In genomic region chr5:108472237-108472636, GRCh38 we compare ENCODE assay signal across 23 cellular contexts.
DNase-seq lines count a peak whose midpoint lies in the region; ATAC-seq lines count a peak whose summit lies in the region.
"Had no signal": no experiment of that assay in that cellular context is flagged by ENCODE, and none has a peak within 500 bp of the region (broad histone marks: within the 10 kb centered on the region; RNA-seq: fewer than 3 reads in every experiment).

No MANE protein-coding gene starts in this region.

- H3K4me3 Mint-ChIP-seq in activated CD4-positive, alpha-beta T cell treated with anti-CD3 and anti-CD28 coated beads, Interleukin-2, amount 10 ng/mL, durations not matched to agents 24 days and 14 days, result no peak overlapping the region
- no peak overlapping the region for H3K4me3 Mint-ChIP-seq in T-helper 2 cell treated with Interferon-gamma antibody and Interleukin-4, amounts not matched to agents 5 μg/mL and 100 μg/mL, for 36 hours
- H3K4me3 Mint-ChIP-seq: activated CD8-positive, alpha-beta memory T cell treated with anti-CD3 and anti-CD28 coated beads, Interleukin-2, amount 10 ng/mL, durations not matched to agents 7 days and 5 days; activated naive CD8-positive, alpha-beta T cell treated with anti-CD3 and anti-CD28 coated beads, Interleukin-2, amount 50 U/mL, for 24 hours; activated T-cell treated with anti-CD3 and anti-CD28 coated beads, Interleukin-2, amount 50 U/mL, for 72 hours had no signal

- peaks cover 3% of the 10 kb centered on the region for H3K27me3 Mint-ChIP-seq in activated CD4-positive, alpha-beta T cell treated with anti-CD3 and anti-CD28 coated beads, Interleukin-2, amount 10 ng/mL, durations not matched to agents 24 days and 14 days
- H3K27me3 Mint-ChIP-seq in T-helper 2 cell treated with Interferon-gamma antibody and Interleukin-4, amounts not matched to agents 5 μg/mL and 100 μg/mL, for 36 hours (ENCODE audit: low read depth), result no peaks in the 10 kb centered on the region

- no peaks in the 10 kb centered on the region for H3K9me3 Mint-ChIP-seq in activated CD4-positive, alpha-beta T cell treated with anti-CD3 and anti-CD28 coated beads, Interleukin-2, amount 10 ng/mL, durations not matched to agents 24 days and 14 days
- H3K9me3 Mint-ChIP-seq in T-helper 2 cell treated with Interferon-gamma antibody and Interleukin-4, amounts not matched to agents 5 μg/mL and 100 μg/mL, for 36 hours, result no peaks in the 10 kb centered on the region

- H3K27ac Mint-ChIP-seq in activated CD4-positive, alpha-beta T cell treated with anti-CD3 and anti-CD28 coated beads, Interleukin-2, amount 10 ng/mL, durations not matched to agents 24 days and 14 days, result no peak overlapping the region
- H3K27ac Mint-ChIP-seq in T-helper 2 cell treated with Interferon-gamma antibody and Interleukin-4, amounts not matched to agents 5 μg/mL and 100 μg/mL, for 36 hours, result no peak overlapping the region
- H3K27ac Mint-ChIP-seq: activated CD8-positive, alpha-beta memory T cell treated with anti-CD3 and anti-CD28 coated beads, Interleukin-2, amount 10 ng/mL, durations not matched to agents 7 days and 5 days; activated naive CD8-positive, alpha-beta T cell treated with anti-CD3 and anti-CD28 coated beads, Interleukin-2, amount 50 U/mL, for 24 hours; activated T-cell treated with anti-CD3 and anti-CD28 coated beads, Interleukin-2, amount 50 U/mL, for 72 hours had no signal

- H3K4me1 Mint-ChIP-seq in activated CD4-positive, alpha-beta T cell treated with anti-CD3 and anti-CD28 coated beads, Interleukin-2, amount 10 ng/mL, durations not matched to agents 24 days and 14 days, result no peaks in the 10 kb centered on the region
- H3K4me1 Mint-ChIP-seq in T-helper 2 cell treated with Interferon-gamma antibody and Interleukin-4, amounts not matched to agents 5 μg/mL and 100 μg/mL, for 36 hours (ENCODE audit: low read depth), result no peaks in the 10 kb centered on the region
- H3K4me1 Mint-ChIP-seq: activated CD8-positive, alpha-beta memory T cell treated with anti-CD3 and anti-CD28 coated beads, Interleukin-2, amount 10 ng/mL, durations not matched to agents 7 days and 5 days; activated naive CD8-positive, alpha-beta T cell treated with anti-CD3 and anti-CD28 coated beads, Interleukin-2, amount 50 U/mL, for 24 hours had no signal

- intact Hi-C loops in activated CD4-positive, alpha-beta T cell treated with anti-CD3 and anti-CD28 coated beads, Interleukin-2, amount 10 ng/mL, durations not matched to agents 24 days and 14 days (cut with micrococcal nuclease), result no loop called here

- ATAC-seq in GM19351 (IDR thresholded peaks at IDR 0.05; ENCODE audit: unreplicated experiment), result no peak
- ATAC-seq: activated CD8-positive, alpha-beta memory T cell treated with anti-CD3 and anti-CD28 coated beads, Interleukin-2, amount 10 ng/mL, durations not matched to agents 7 days and 5 days; activated naive CD8-positive, alpha-beta T cell treated with anti-CD3 and anti-CD28 coated beads, Interleukin-2, amount 50 U/mL, for 24 hours; activated T-cell treated with anti-CD3 and anti-CD28 coated beads, Interleukin-2, amount 50 U/mL, for 72 hours; left lobe of liver; right lobe of liver had no signal

- DNase-seq in A172 (ENCODE audit: low spot score) (peak; percentile 15), ELR (ENCODE audit: low read depth) (peak; percentile 19), amniotic epithelial cell (ENCODE audit: low read depth) (peak; percentile 48), hepatic stellate cell (ENCODE audit: low spot score) (peak; percentile 17), HT-29 (ENCODE audit: low spot score) (no peak)
- no peak for DNase-seq in activated CD4-positive, alpha-beta T cell treated with anti-CD3 and anti-CD28 coated beads, Interleukin-2, amount 10 ng/mL, durations not matched to agents 24 days and 14 days
- no peak for DNase-seq in T-helper 2 cell treated with Interferon-gamma antibody and Interleukin-4, amounts not matched to agents 5 μg/mL and 100 μg/mL, for 36 hours (ENCODE audit: low spot score)
- DNase-seq: activated CD4-positive, alpha-beta T cell treated with anti-CD3 and anti-CD28 coated beads, Interleukin-2, amount 50 U/mL, for 4 hours; activated CD4-positive, CD25-positive, alpha-beta regulatory T cell; activated CD8-positive, alpha-beta memory T cell treated with anti-CD3 and anti-CD28 coated beads, Interleukin-2, amount 10 ng/mL, durations not matched to agents 7 days and 5 days; activated naive CD8-positive, alpha-beta T cell treated with anti-CD3 and anti-CD28 coated beads, Interleukin-2, amount 50 U/mL, for 24 hours; activated T-cell treated with anti-CD3 and anti-CD28 coated beads, Interleukin-2, amount 50 U/mL, for 72 hours; cerebellar nuclear complex; DMS53; GDM1; NCI-H1436 treated with DMSO at 0.1 percent for 48 hours; right lobe of liver; SIG-M5; stimulated activated CD4-positive, alpha-beta T cell treated with anti-CD3 and anti-CD28 coated beads, Interleukin-12 subunit alpha, Interleukin-12 subunit beta, amount 100 ng/mL, for 4 hours; stimulated activated CD4-positive, alpha-beta T cell treated with anti-CD3 and anti-CD28 coated beads, Interleukin-4, amount 100 ng/mL, for 1 hour; tibial artery had no signal

- no peaks in the 10 kb centered on the region for H3K36me3 Mint-ChIP-seq in activated CD4-positive, alpha-beta T cell treated with anti-CD3 and anti-CD28 coated beads, Interleukin-2, amount 10 ng/mL, durations not matched to agents 24 days and 14 days (ENCODE audit: low read depth)
- H3K36me3 Mint-ChIP-seq in T-helper 2 cell treated with Interferon-gamma antibody and Interleukin-4, amounts not matched to agents 5 μg/mL and 100 μg/mL, for 36 hours (ENCODE audit: low read depth), result no peaks in the 10 kb centered on the region
- H3K36me3 Mint-ChIP-seq: activated CD8-positive, alpha-beta memory T cell treated with anti-CD3 and anti-CD28 coated beads, Interleukin-2, amount 10 ng/mL, durations not matched to agents 7 days and 5 days had no signal

Comparison
In these comparisons a context has a peak if more than half of its experiments do, and no peak if none do; other contexts are left out.
1. DNase-seq: peak in A172 (single experiment), ELR (single experiment), amniotic epithelial cell (single experiment) and hepatic stellate cell (single experiment); none in activated CD4-positive, alpha-beta T cell treated with anti-CD3 and anti-CD28 coated beads, Interleukin-2, amount 10 ng/mL, durations not matched to agents 24 days and 14 days (single experiment), T-helper 2 cell treated with Interferon-gamma antibody and Interleukin-4, amounts not matched to agents 5 μg/mL and 100 μg/mL, for 36 hours (single experiment) and HT-29 (single experiment).